1 cellular context compared by ENCODE assay signal in genomic region chr12:31914927-31915326, GRCh38.
TF ChIP-seq lines count a peak whose summit lies in the region.

No MANE protein-coding gene starts in this region.

TF ChIP-seq in K562, 482 proteins besides CTCF, POLR2A, EP300 and RAD21 (continued from another document):
- no peak for TF ChIP-seq ZMIZ1 (IDR thresholded peaks at IDR 0.05; ENCODE audit: low read depth in 2 of 2, low read length in 2 of 2)
- TF ChIP-seq ZNF217 (CRISPR knock-in tag; IDR thresholded peaks at IDR 0.05), result no peak
- TF ChIP-seq NR2C2 (CRISPR knock-in tag; IDR thresholded peaks at IDR 0.05), result no peak
- TF ChIP-seq NR2C2 (tag; IDR thresholded peaks at IDR 0.05), result no peak
- TF ChIP-seq GABPB2 (CRISPR knock-in tag; conservative IDR thresholded peaks at IDR 0.05), result no peak
